In genomic region chr15:50353251-50353998, GRCh38 we compare ENCODE assay signal across 8 cellular contexts. TPM values are rescaled to one million over a fixed set of nuclear protein-coding genes. Genes with fewer than 3 reads are reported as not detected.
DNase-seq lines count a peak whose midpoint lies in the region; ATAC-seq and TF ChIP-seq lines count a peak whose summit lies in the region.

No MANE protein-coding gene starts in this region.

- peak overlapping the region; percentile 85 for H3K4me3 Mint-ChIP-seq in activated CD8-positive, alpha-beta memory T cell treated with anti-CD3 and anti-CD28 coated beads, Interleukin-2, amount 10 ng/mL, durations not matched to agents 7 days and 5 days
- H3K4me3 Mint-ChIP-seq in immature natural killer cell: peak overlapping the region; percentile 93 to 99 (median 97)
- H3K4me3 Mint-ChIP-seq in stimulated activated naive CD8-positive, alpha-beta T cell treated with anti-CD3 and anti-CD28 coated beads, Interleukin-15, Interleukin-2, amounts not matched to agents 100 ng/mL and 50 ng/mL, for 24 hours: peak overlapping the region; percentile 97

- peaks cover 39% of the 10 kb centered on the region for H3K36me3 Mint-ChIP-seq in activated CD8-positive, alpha-beta memory T cell treated with anti-CD3 and anti-CD28 coated beads, Interleukin-2, amount 10 ng/mL, durations not matched to agents 7 days and 5 days
- peaks cover 7 to 12% (median 9%) of the 10 kb centered on the region in 3 donors for H3K36me3 Mint-ChIP-seq in immature natural killer cell
- peaks cover 59% of the 10 kb centered on the region for H3K36me3 Mint-ChIP-seq in stimulated activated naive CD8-positive, alpha-beta T cell treated with anti-CD3 and anti-CD28 coated beads, Interleukin-15, Interleukin-2, amounts not matched to agents 100 ng/mL and 50 ng/mL, for 24 hours (ENCODE audit: low read depth)

- H3K4me1 Mint-ChIP-seq in activated CD8-positive, alpha-beta memory T cell treated with anti-CD3 and anti-CD28 coated beads, Interleukin-2, amount 10 ng/mL, durations not matched to agents 7 days and 5 days: peaks cover 53% of the 10 kb centered on the region
- peaks cover 72 to 80% of the 10 kb centered on the region in 2 donors for H3K4me1 Mint-ChIP-seq in immature natural killer cell
- peaks cover 73% of the 10 kb centered on the region for H3K4me1 Mint-ChIP-seq in stimulated activated naive CD8-positive, alpha-beta T cell treated with anti-CD3 and anti-CD28 coated beads, Interleukin-15, Interleukin-2, amounts not matched to agents 100 ng/mL and 50 ng/mL, for 24 hours (ENCODE audit: low read depth)

- ATAC-seq in activated CD8-positive, alpha-beta memory T cell treated with anti-CD3 and anti-CD28 coated beads, Interleukin-2, amount 10 ng/mL, durations not matched to agents 7 days and 5 days: peak; percentile 28

- in situ Hi-C loops in astrocyte of the cerebellum (cut with HindIII; ENCODE audit: low sequenced_read_pairs): no loop called here

- H3K27me3 Mint-ChIP-seq in activated CD8-positive, alpha-beta memory T cell treated with anti-CD3 and anti-CD28 coated beads, Interleukin-2, amount 10 ng/mL, durations not matched to agents 7 days and 5 days: no peaks in the 10 kb centered on the region
- peaks cover 27 to 32% (median 31%) of the 10 kb centered on the region in 3 donors for H3K27me3 Mint-ChIP-seq in immature natural killer cell (ENCODE audit: low read depth in 3 of 3)
- H3K27me3 Mint-ChIP-seq in stimulated activated naive CD8-positive, alpha-beta T cell treated with anti-CD3 and anti-CD28 coated beads, Interleukin-15, Interleukin-2, amounts not matched to agents 100 ng/mL and 50 ng/mL, for 24 hours: no peaks in the 10 kb centered on the region

- H3K27ac Mint-ChIP-seq in activated CD8-positive, alpha-beta memory T cell treated with anti-CD3 and anti-CD28 coated beads, Interleukin-2, amount 10 ng/mL, durations not matched to agents 7 days and 5 days: peak overlapping the region; percentile 97
- peak overlapping the region; percentile 98 to 100 (median 100) for H3K27ac Mint-ChIP-seq in immature natural killer cell
- peak overlapping the region; percentile 100 for H3K27ac Mint-ChIP-seq in stimulated activated naive CD8-positive, alpha-beta T cell treated with anti-CD3 and anti-CD28 coated beads, Interleukin-15, Interleukin-2, amounts not matched to agents 100 ng/mL and 50 ng/mL, for 24 hours

- TF ChIP-seq CTCF in astrocyte of the cerebellum (IDR thresholded peaks at IDR 0.05; ENCODE audit: low read depth, low read length, missing control alignments): no peak

- peak overlapping the region; percentile 73 for H3K4me3 ChIP-seq in astrocyte of the cerebellum (ENCODE audit: low read depth, low read length)

- no peaks in the 10 kb centered on the region for H3K9me3 Mint-ChIP-seq in activated CD8-positive, alpha-beta memory T cell treated with anti-CD3 and anti-CD28 coated beads, Interleukin-2, amount 10 ng/mL, durations not matched to agents 7 days and 5 days (ENCODE audit: low read depth)
- H3K9me3 Mint-ChIP-seq in immature natural killer cell: peaks cover 0 to 2% (median 0%) of the 10 kb centered on the region in 6 donors
- no peaks in the 10 kb centered on the region for H3K9me3 Mint-ChIP-seq in stimulated activated naive CD8-positive, alpha-beta T cell treated with anti-CD3 and anti-CD28 coated beads, Interleukin-15, Interleukin-2, amounts not matched to agents 100 ng/mL and 50 ng/mL, for 24 hours

- CTCF ChIA-PET in activated CD8-positive, alpha-beta memory T cell treated with anti-CD3 and anti-CD28 coated beads, Interleukin-2, amount 10 ng/mL, durations not matched to agents 7 days and 5 days (lab: Charles Lee): interaction anchor here (0.5 to 1.4 kb wide), 4 partner anchors 24 to 235 kb away, joined by 3 to 7 read pairs (median 4); partner anchors contain the start of gene USP8

- peak; percentile 50 for DNase-seq in activated CD8-positive, alpha-beta memory T cell treated with anti-CD3 and anti-CD28 coated beads, Interleukin-2, amount 10 ng/mL, durations not matched to agents 7 days and 5 days
- DNase-seq in activated CD8-positive, alpha-beta memory T cell treated with anti-CD3 and anti-CD28 coated beads, Interleukin-2, amount 50 U/mL, for 48 hours: no peak
- peak; percentile 76 for DNase-seq in MV-4-11 (lab: John Stamatoyannopoulos, UW)
- peak; percentile 74 for DNase-seq in astrocyte of the cerebellum (ENCODE audit: low read depth)
- DNase-seq in immature natural killer cell: peak; percentile 81 to 87 (median 86)
- DNase-seq in NCI-H446 (lab: John Stamatoyannopoulos, UW): no peak
- DNase-seq in GM19240 (ENCODE audit: insufficient read length, low spot score): no peak

RNA-seq across cellular contexts. Expression of gene GABPB1, which starts 1.6 kb away (rescaled TPM):
- total RNA-seq in activated CD8-positive, alpha-beta memory T cell treated with anti-CD3 and anti-CD28 coated beads, Interleukin-2, amount 10 ng/mL, durations not matched to agents 7 days and 5 days: 10 to 100 TPM; 31.1 to 46.8 TPM
- 10 to 100 TPM; 31.0 to 61.9 (median 33.1) TPM for polyA plus RNA-seq in immature natural killer cell

Comparison
In these comparisons a context has a peak if more than half of its experiments do, and no peak if none do; other contexts are left out.
1. DNase-seq: peak in activated CD8-positive, alpha-beta memory T cell treated with anti-CD3 and anti-CD28 coated beads, Interleukin-2, amount 10 ng/mL, durations not matched to agents 7 days and 5 days (single experiment), MV-4-11 (single experiment), astrocyte of the cerebellum (single experiment) and immature natural killer cell (3 of 3); none in activated CD8-positive, alpha-beta memory T cell treated with anti-CD3 and anti-CD28 coated beads, Interleukin-2, amount 50 U/mL, for 48 hours (single experiment), NCI-H446 (0 of 2) and GM19240 (single experiment).
2. Peak in every context shown above with its lines, with median percentiles within 50 percentile points of each other: H3K27ac Mint-ChIP-seq and H3K4me3 Mint-ChIP-seq.